Comparison of ENCODE assay signal across 1 cellular context in genomic region chr3:98994128-98994762, GRCh38.
TF ChIP-seq lines count a peak whose summit lies in the region.

No MANE protein-coding gene starts in this region.

TF ChIP-seq in Ishikawa, 13 proteins besides CTCF, POLR2A, EP300 and RAD21 (continued from another document):
- TF ChIP-seq REST (IDR thresholded peaks at IDR 0.05; ENCODE audit: low read depth) (no peak), FOXM1 (IDR thresholded peaks at IDR 0.05; ENCODE audit: borderline replicate concordance, low read depth) (no peak), USF1 (IDR thresholded peaks at IDR 0.05) (no peak), TEAD4 (IDR thresholded peaks at IDR 0.05) (no peak), CEBPB (IDR thresholded peaks at IDR 0.05) (no peak), YY1 (IDR thresholded peaks at IDR 0.05; ENCODE audit: low read depth) (no peak), CREB1 (IDR thresholded peaks at IDR 0.05; ENCODE audit: low read depth) (no peak), TCF12 (IDR thresholded peaks at IDR 0.05; ENCODE audit: low read depth) (no peak)
